Comparison of ENCODE assay signal across 8 cellular contexts in the genomic region with DNA sequence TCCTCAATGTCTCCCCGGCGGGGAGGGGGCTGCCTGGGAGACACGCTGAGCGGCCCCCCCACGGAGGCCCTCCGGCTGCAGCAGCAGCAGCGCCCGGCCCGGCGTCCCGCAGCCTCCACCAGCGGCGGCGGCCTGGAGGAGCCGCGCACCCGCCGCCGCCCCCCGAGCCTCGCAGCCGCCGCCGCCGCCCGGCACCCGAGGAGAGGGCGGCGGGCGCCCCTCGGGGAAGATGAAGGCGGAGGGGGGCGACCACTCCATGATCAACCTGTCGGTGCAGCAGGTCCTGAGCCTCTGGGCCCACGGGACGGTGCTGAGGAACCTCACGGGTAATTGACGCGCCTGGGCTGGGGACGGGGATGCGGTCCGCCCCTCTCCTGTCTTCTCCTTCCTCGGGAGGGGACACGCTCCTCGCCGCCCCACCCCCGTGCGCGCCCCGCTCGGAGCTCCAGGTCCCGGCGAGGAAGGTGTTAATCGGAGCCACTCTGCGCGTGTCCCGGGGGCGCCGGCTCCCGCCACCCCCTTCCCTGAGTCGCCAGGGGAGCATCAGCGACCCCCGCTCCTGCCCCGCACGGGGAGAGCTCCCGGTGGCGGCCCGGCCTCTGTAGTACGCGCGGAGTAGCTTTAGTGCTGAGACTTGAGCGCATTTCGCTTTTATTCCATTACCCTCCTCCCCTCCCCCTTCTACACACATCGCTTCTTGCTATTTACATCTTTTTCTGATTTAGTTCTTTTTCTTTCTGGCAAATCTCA. TPM values are rescaled to one million over a fixed set of nuclear protein-coding genes. Genes with fewer than 3 reads are reported as not detected.
DNase-seq lines count a peak whose midpoint lies in the region; ATAC-seq and TF ChIP-seq lines count a peak whose summit lies in the region.

No MANE protein-coding gene starts in this region.

- peaks cover 58% of the 10 kb centered on the region for H3K27me3 Mint-ChIP-seq in CD4-positive, CD25-positive, alpha-beta regulatory T cell
- H3K27me3 Mint-ChIP-seq in brain, result peaks cover 5% of the 10 kb centered on the region

- H3K4me3 ChIP-seq in CD4-positive, CD25-positive, alpha-beta regulatory T cell (ENCODE audit: low read depth, low read length), result peak overlapping the region; percentile 34
- H3K4me3 ChIP-seq in iPS-20b (ENCODE audit: low read length) (peak overlapping the region; percentile 79), skeletal muscle tissue (ENCODE audit: low read length in 3 of 3) (peak overlapping the region; percentile 75 to 87 (median 75))

- peaks cover 23% of the 10 kb centered on the region for H3K27me3 ChIP-seq in CD4-positive, CD25-positive, alpha-beta regulatory T cell (ENCODE audit: control insufficient read depth, insufficient read depth, low read length)
- peaks cover 42% of the 10 kb centered on the region for H3K27me3 ChIP-seq in iPS-20b (ENCODE audit: insufficient read depth, low read length)
- H3K27me3 ChIP-seq in skeletal muscle tissue (ENCODE audit: control insufficient read depth in 3 of 3, insufficient read depth in 3 of 3, low read length in 3 of 3), result no peaks in the 10 kb centered on the region

- peaks cover 4 to 17% (median 8%) of the 10 kb centered on the region in 4 donors for H3K4me1 Mint-ChIP-seq in CD4-positive, CD25-positive, alpha-beta regulatory T cell
- peaks cover 54% of the 10 kb centered on the region for H3K4me1 Mint-ChIP-seq in brain

- H3K36me3 Mint-ChIP-seq in CD4-positive, CD25-positive, alpha-beta regulatory T cell, result no peaks in the 10 kb centered on the region
- no peaks in the 10 kb centered on the region for H3K36me3 Mint-ChIP-seq in brain

- DNase-seq in CD4-positive, CD25-positive, alpha-beta regulatory T cell, result peak; percentile 3 to 37 (median 26)
- DNase-seq in T-helper 1 cell (peak; percentile 7 to 24 (median 8)), HUDEP-2 (lab: John Stamatoyannopoulos, UW; ENCODE audit: unreplicated experiment in 76 of 76) (no peak)

- H3K4me1 ChIP-seq in CD4-positive, CD25-positive, alpha-beta regulatory T cell (ENCODE audit: control insufficient read depth, insufficient read depth, low read length, poor library complexity, severe bottlenecking), result peaks cover 17% of the 10 kb centered on the region
- H3K4me1 ChIP-seq in iPS-20b (ENCODE audit: insufficient read depth, low read length), result peaks cover 3% of the 10 kb centered on the region
- peaks cover 0 to 10% (median 8%) of the 10 kb centered on the region in 3 donors for H3K4me1 ChIP-seq in skeletal muscle tissue (ENCODE audit: control insufficient read depth in 3 of 3, insufficient read depth in 3 of 3, low read length in 3 of 3)

- H3K27ac ChIP-seq in CD4-positive, CD25-positive, alpha-beta regulatory T cell (ENCODE audit: insufficient read depth, low read length, poor library complexity, severe bottlenecking), result no peak overlapping the region
- H3K27ac ChIP-seq in iPS-20b (ENCODE audit: low read length) (no peak overlapping the region), skeletal muscle tissue (ENCODE audit: low read depth, low read length) (peak overlapping the region; percentile 63)

- peak overlapping the region in 2 of 3 donors; percentile 39 to 79 for H3K27ac Mint-ChIP-seq in CD4-positive, CD25-positive, alpha-beta regulatory T cell
- peak overlapping the region; percentile 78 to 95 (median 93) for H3K27ac Mint-ChIP-seq in brain

- no peaks in the 10 kb centered on the region for H3K9me3 ChIP-seq in CD4-positive, CD25-positive, alpha-beta regulatory T cell (ENCODE audit: control insufficient read depth in 2 of 2, low read length in 2 of 2)
- H3K9me3 ChIP-seq in iPS-20b (ENCODE audit: insufficient read depth, low read depth, low read length), result no peaks in the 10 kb centered on the region
- H3K9me3 ChIP-seq in skeletal muscle tissue (ENCODE audit: control insufficient read depth in 3 of 3, low read length in 3 of 3), result no peaks in the 10 kb centered on the region

- peak overlapping the region; percentile 21 to 97 (median 87) for H3K4me3 Mint-ChIP-seq in CD4-positive, CD25-positive, alpha-beta regulatory T cell
- H3K4me3 Mint-ChIP-seq in brain, result peak overlapping the region; percentile 89 to 96 (median 93)

- peak in 1 of 2 donors; percentile 6 for ATAC-seq in CD4-positive, CD25-positive, alpha-beta regulatory T cell (ENCODE audit: low read depth in 2 of 2)
- ATAC-seq in GM19351 (IDR thresholded peaks at IDR 0.05; ENCODE audit: unreplicated experiment), result peak; percentile 25
- ATAC-seq in HG03442 (IDR thresholded peaks at IDR 0.05; ENCODE audit: unreplicated experiment), result peak; percentile 15

- H3K9me3 Mint-ChIP-seq in CD4-positive, CD25-positive, alpha-beta regulatory T cell, result peaks cover 0 to 2% (median 0%) of the 10 kb centered on the region in 7 donors
- no peaks in the 10 kb centered on the region for H3K9me3 Mint-ChIP-seq in brain

- H3K9ac ChIP-seq in iPS-20b (ENCODE audit: low read depth, low read length), result peak overlapping the region; percentile 43; the same call in 1 of the 2 replicates
- peak overlapping the region; percentile 77 to 86 (median 81) for H3K9ac ChIP-seq in skeletal muscle tissue (ENCODE audit: low read depth in 1 of 3, low read length in 3 of 3)

- TF ChIP-seq CTCF in brain (conservative IDR thresholded peaks at IDR 0.05), result no peak

- H3K36me3 ChIP-seq in CD4-positive, CD25-positive, alpha-beta regulatory T cell (ENCODE audit: control insufficient read depth, insufficient read depth, low read length), result no peaks in the 10 kb centered on the region
- H3K36me3 ChIP-seq in iPS-20b (ENCODE audit: insufficient read depth, low read depth, low read length) (no peaks in the 10 kb centered on the region), skeletal muscle tissue (ENCODE audit: control insufficient read depth in 3 of 3, insufficient read depth in 3 of 3, low read length in 3 of 3) (no peaks in the 10 kb centered on the region)

RNA-seq across cellular contexts. Expression of gene TMEM170B, which starts 0.7 kb away (rescaled TPM):
- 0.27 TPM for total RNA-seq in CD4-positive, CD25-positive, alpha-beta regulatory T cell
- under 1 TPM in 3 of 4 donors, not detected in 1; 0.06 to 0.26 (median 0.16) TPM for polyA plus RNA-seq in CD4-positive, CD25-positive, alpha-beta regulatory T cell
- polyA plus RNA-seq in brain (ENCODE audit: insufficient read depth, low read depth, low replicate concordance), result 2.7 TPM
- 6.3 TPM for total RNA-seq in skeletal muscle tissue

Comparison
In these comparisons a context has a peak if more than half of its experiments do, and no peak if none do; other contexts are left out.
1. DNase-seq: peak in CD4-positive, CD25-positive, alpha-beta regulatory T cell (3 of 3) and T-helper 1 cell (5 of 5); none in HUDEP-2 (0 of 76).
2. Peak in every context shown above with its lines, with median percentiles within 50 percentile points of each other: H3K4me3 ChIP-seq.